8 cellular contexts compared by ENCODE assay signal in the genomic region with DNA sequence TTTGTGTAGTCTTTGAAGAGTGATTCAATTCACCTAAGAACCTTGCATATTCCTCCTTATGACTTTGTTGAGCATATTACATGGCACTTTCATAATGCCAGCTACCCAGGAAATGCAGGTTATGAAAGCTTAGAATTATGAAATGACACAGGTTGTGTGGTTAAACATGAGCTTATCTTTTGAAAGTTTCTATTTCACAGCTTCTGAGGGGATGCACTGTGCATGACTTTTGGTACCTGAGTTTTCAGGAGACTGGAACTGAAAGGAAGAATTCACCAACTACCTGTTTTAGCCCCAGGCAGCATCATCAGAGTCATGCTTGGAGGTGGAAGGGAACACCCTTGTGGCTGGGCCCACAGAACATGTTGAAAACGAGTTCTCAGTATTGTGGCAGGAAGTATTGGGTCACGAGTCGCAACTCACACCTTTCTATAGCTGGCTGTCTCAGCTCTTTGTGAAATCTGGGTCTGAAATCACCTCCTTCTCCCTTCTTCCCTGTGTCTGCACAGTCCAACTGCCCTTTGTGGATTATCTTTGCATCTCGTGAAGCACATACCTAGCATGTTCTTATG.
DNase-seq lines count a peak whose midpoint lies in the region; ATAC-seq and TF ChIP-seq lines count a peak whose summit lies in the region.

No MANE protein-coding gene starts in this region.

- no peaks in the 10 kb centered on the region for H3K79me2 ChIP-seq in SK-N-SH (ENCODE audit: insufficient read depth)

- POLR2A ChIA-PET in SK-N-SH (lab: Yijun Ruan, JAX) = interaction anchor here (1.2 kb wide), 1 partner anchor 229 kb away, joined by 5 read pairs; no protein-coding TSS in a partner anchor

- H3K36me3 ChIP-seq in SK-N-SH (replicated peaks in 1 of 2; ENCODE audit: control insufficient read depth in 1 of 2, insufficient read depth in 2 of 2, low read length in 1 of 2) (no peaks in the 10 kb centered on the region), lower lobe of right lung (no peaks in the 10 kb centered on the region)

- TF ChIP-seq CTCF in SK-N-SH (IDR thresholded peaks at IDR 0.05) (no peak), lower lobe of right lung (IDR thresholded peaks at IDR 0.05) (no peak)

- no peaks in the 10 kb centered on the region for H3K9me2 ChIP-seq in SK-N-SH

- intact Hi-C loops in lower lobe of right lung (cut with DNase I) = no loop called here
- intact Hi-C loops in head of caudate nucleus (cut with DNase I) = no loop called here

- H3F3A ChIP-seq in SK-N-SH (replicated peaks; ENCODE audit: insufficient read depth) = no peaks in the 10 kb centered on the region

- H3K4me3 ChIP-seq in SK-N-SH (ENCODE audit: low read depth in 2 of 2, low read length in 1 of 2) = no peak overlapping the region
- H3K4me3 ChIP-seq in lower lobe of right lung = no peak overlapping the region

- WGBS in SK-N-SH (ENCODE audit: low lambda C conversion rate) = 73% methylated on average over 4 of the region's 4 CpGs

- H3K4me1 ChIP-seq in SK-N-SH (ENCODE audit: control insufficient read depth in 1 of 2, insufficient read depth in 2 of 2, low read depth in 1 of 2, low read length in 1 of 2) (no peaks in the 10 kb centered on the region; a peak in 2 of 4 replicates), lower lobe of right lung (peaks cover 18% of the 10 kb centered on the region)

- DNase-seq in SK-N-SH (no peak), lower lobe of right lung (peak; percentile 52), head of caudate nucleus (no peak), NCI-H2081 treated with DMSO at 0.1 percent for 48 hours (lab: John Stamatoyannopoulos, UW) (no peak), hippocampal formation (lab: John Stamatoyannopoulos, UW) (no peak)
- DNase-seq in activated CD4-positive, alpha-beta T cell treated with anti-CD3 and anti-CD28 coated beads, Interleukin-2, amount 50 U/mL, for 48 hours = peak; percentile 66 to 80

- no peak for TF ChIP-seq RAD21 in SK-N-SH (IDR thresholded peaks at IDR 0.05; ENCODE audit: low read length)

- no peak overlapping the region for H3K9ac ChIP-seq in SK-N-SH

- H3K4me2 ChIP-seq in SK-N-SH = no peak overlapping the region

- H3K27me3 ChIP-seq in SK-N-SH (ENCODE audit: insufficient read depth) (no peaks in the 10 kb centered on the region), lower lobe of right lung (ENCODE audit: low read depth) (no peaks in the 10 kb centered on the region)

- no peaks in the 10 kb centered on the region for H4K20me1 ChIP-seq in SK-N-SH (ENCODE audit: insufficient read depth)

- TF ChIP-seq EP300 in SK-N-SH (IDR thresholded peaks at IDR 0.05; ENCODE audit: borderline replicate concordance in 1 of 2, low read depth in 1 of 2, low read length in 1 of 2) = no peak

- ATAC-seq in SK-N-SH treated with all-trans-retinoic acid at 6 μM for 48 hours (no peak), HG03558 (IDR thresholded peaks at IDR 0.05; ENCODE audit: extremely low read depth, unreplicated experiment) (peak; percentile 70), lower lobe of right lung (peak; percentile 81)

- H3K9me3 ChIP-seq in SK-N-SH (no peaks in the 10 kb centered on the region), lower lobe of right lung (no peaks in the 10 kb centered on the region)

- CTCF ChIA-PET in SK-N-SH (lab: Yijun Ruan, JAX) = interaction anchor here (1.2 kb wide), 1 partner anchor 22 kb away, joined by 5 read pairs; no protein-coding TSS in a partner anchor

- no peak overlapping the region for H3K27ac ChIP-seq in SK-N-SH (ENCODE audit: low read depth in 2 of 2, low read length in 1 of 2)
- no peak overlapping the region for H3K27ac ChIP-seq in lower lobe of right lung

- no peak overlapping the region for H2AFZ ChIP-seq in SK-N-SH (ENCODE audit: low read depth)

TF ChIP-seq in SK-N-SH treated with all-trans-retinoic acid at 6 μM for 48 hours, 23 proteins besides CTCF, POLR2A, EP300 and RAD21:
- TF ChIP-seq ZNF70 (CRISPR knock-in tag; IDR thresholded peaks at IDR 0.05) (peak; percentile 31; the same call in 1 of the 2 replicates), RARB (CRISPR knock-in tag; IDR thresholded peaks at IDR 0.05) (no peak)

TF ChIP-seq in SK-N-SH, 30 proteins besides CTCF, POLR2A, EP300 and RAD21:
- no peak for TF ChIP-seq MXI1 (IDR thresholded peaks at IDR 0.05; ENCODE audit: low read depth, low read length)
- TF ChIP-seq, protein P1, sequence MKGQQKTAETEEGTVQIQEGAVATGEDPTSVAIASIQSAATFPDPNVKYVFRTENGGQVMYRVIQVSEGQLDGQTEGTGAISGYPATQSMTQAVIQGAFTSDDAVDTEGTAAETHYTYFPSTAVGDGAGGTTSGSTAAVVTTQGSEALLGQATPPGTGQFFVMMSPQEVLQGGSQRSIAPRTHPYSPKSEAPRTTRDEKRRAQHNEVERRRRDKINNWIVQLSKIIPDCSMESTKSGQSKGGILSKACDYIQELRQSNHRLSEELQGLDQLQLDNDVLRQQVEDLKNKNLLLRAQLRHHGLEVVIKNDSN (IDR thresholded peaks at IDR 0.05; ENCODE audit: borderline replicate concordance, low read depth) = no peak
- no peak for TF ChIP-seq GATA2 (CRISPR knock-in tag; IDR thresholded peaks at IDR 0.05)
- TF ChIP-seq, protein P2, sequence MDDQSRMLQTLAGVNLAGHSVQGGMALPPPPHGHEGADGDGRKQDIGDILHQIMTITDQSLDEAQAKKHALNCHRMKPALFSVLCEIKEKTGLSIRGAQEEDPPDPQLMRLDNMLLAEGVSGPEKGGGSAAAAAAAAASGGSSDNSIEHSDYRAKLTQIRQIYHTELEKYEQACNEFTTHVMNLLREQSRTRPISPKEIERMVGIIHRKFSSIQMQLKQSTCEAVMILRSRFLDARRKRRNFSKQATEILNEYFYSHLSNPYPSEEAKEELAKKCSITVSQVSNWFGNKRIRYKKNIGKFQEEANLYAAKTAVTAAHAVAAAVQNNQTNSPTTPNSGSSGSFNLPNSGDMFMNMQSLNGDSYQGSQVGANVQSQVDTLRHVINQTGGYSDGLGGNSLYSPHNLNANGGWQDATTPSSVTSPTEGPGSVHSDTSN (IDR thresholded peaks at IDR 0.05) = no peak
- no peak for TF ChIP-seq FOSL2 (IDR thresholded peaks at IDR 0.05; ENCODE audit: borderline replicate concordance, low read depth)
- TF ChIP-seq JUND (IDR thresholded peaks at IDR 0.05) = no peak
- no peak for TF ChIP-seq SMC3 (IDR thresholded peaks at IDR 0.05; ENCODE audit: low read depth, low read length)
- TF ChIP-seq, protein P3, sequence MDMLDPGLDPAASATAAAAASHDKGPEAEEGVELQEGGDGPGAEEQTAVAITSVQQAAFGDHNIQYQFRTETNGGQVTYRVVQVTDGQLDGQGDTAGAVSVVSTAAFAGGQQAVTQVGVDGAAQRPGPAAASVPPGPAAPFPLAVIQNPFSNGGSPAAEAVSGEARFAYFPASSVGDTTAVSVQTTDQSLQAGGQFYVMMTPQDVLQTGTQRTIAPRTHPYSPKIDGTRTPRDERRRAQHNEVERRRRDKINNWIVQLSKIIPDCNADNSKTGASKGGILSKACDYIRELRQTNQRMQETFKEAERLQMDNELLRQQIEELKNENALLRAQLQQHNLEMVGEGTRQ (IDR thresholded peaks at IDR 0.05; ENCODE audit: borderline replicate concordance, low read depth, low read length) = no peak
TF ChIP-seq in SK-N-SH: peak in this region for 0.

Comparison
In these comparisons a context has a peak if more than half of its experiments do, and no peak if none do; other contexts are left out.
1. DNase-seq: peak in activated CD4-positive, alpha-beta T cell treated with anti-CD3 and anti-CD28 coated beads, Interleukin-2, amount 50 U/mL, for 48 hours (2 of 2) and lower lobe of right lung (single experiment); none in SK-N-SH (single experiment), head of caudate nucleus (0 of 42), NCI-H2081 treated with DMSO at 0.1 percent for 48 hours (single experiment) and hippocampal formation (0 of 2).